ENCODE assay signal across 16 cellular contexts in the genomic region with DNA sequence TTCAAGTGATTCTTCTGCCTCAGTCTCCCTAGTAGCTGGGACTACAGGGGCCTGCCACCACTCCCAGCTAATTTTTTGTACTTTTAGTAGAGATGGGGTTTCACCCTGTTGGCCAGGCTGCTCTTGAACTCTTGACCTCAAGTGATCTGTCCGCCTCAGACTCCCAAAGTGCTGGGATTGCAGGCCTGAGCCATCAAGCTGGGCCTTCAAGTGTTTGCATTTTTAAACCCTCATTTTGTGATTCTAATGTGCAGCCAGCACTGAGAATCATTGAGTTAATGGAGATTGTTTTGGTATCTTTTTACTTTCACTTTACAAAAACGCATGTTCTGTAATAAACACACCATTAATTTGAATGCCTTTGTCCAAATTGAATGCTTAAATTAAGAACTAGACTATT. TPM values are rescaled to one million over a fixed set of nuclear protein-coding genes. Genes with fewer than 3 reads are reported as not detected.
"Had no signal": no experiment of that assay in that cellular context is flagged by ENCODE, and none has a peak within 500 bp of the region (broad histone marks: within the 10 kb centered on the region; RNA-seq: fewer than 3 reads in every experiment).

No MANE protein-coding gene starts in this region.

- H3K4me1 ChIP-seq: lower lobe of right lung, right atrium auricular region, stomach had no signal

- H3K36me3 Mint-ChIP-seq: immature natural killer cell, naive B cell had no signal

- H3K4me3 Mint-ChIP-seq: activated CD4-positive, alpha-beta T cell treated with anti-CD3 and anti-CD28 coated beads for 36 hours; activated CD8-positive, alpha-beta T cell treated with anti-CD3 and anti-CD28 coated beads, Interleukin-2, amount 10 ng/mL, durations not matched to agents 7 days and 5 days; activated T-helper 1 cell treated with anti-CD3 and anti-CD28 coated beads, Interleukin-12 subunit alpha, Interleukin-12 subunit beta, Interleukin-2, Interleukin-4 antibody, amounts not matched to agents 30 ng/mL and 10 ng/mL and 1 ng/mL, durations not matched to agents 14 hours and 24 hours and 36 hours; central memory CD8-positive, alpha-beta T cell; effector memory CD8-positive, alpha-beta T cell; immature natural killer cell; naive B cell had no signal

- H3K9me3 ChIP-seq: lower lobe of right lung, right atrium auricular region, stomach had no signal

- H3K27ac ChIP-seq: lower lobe of right lung, right atrium auricular region, skin epidermis, stomach had no signal

- H3K36me3 ChIP-seq: lower lobe of right lung, right atrium auricular region, stomach had no signal

- DNase-seq: activated CD4-positive, alpha-beta T cell treated with anti-CD3 and anti-CD28 coated beads for 36 hours; activated CD8-positive, alpha-beta T cell treated with anti-CD3 and anti-CD28 coated beads, Interleukin-2, amount 10 ng/mL, durations not matched to agents 7 days and 5 days; activated naive CD4-positive, alpha-beta T cell; effector memory CD8-positive, alpha-beta T cell; glutamatergic neuron; immature natural killer cell; left cardiac atrium; lower lobe of right lung; naive B cell; posterior cingulate gyrus; stomach had no signal

- H3K27me3 ChIP-seq: right atrium auricular region, stomach had no signal

- H3K4me3 ChIP-seq: lower lobe of right lung, right atrium auricular region, skin epidermis, stomach had no signal

- H3K27me3 Mint-ChIP-seq: activated CD4-positive, alpha-beta T cell treated with anti-CD3 and anti-CD28 coated beads for 36 hours; central memory CD8-positive, alpha-beta T cell; effector memory CD8-positive, alpha-beta T cell; naive B cell had no signal

- H3K4me1 Mint-ChIP-seq: activated CD4-positive, alpha-beta T cell treated with anti-CD3 and anti-CD28 coated beads for 36 hours; central memory CD8-positive, alpha-beta T cell; immature natural killer cell; naive B cell had no signal

- H3K27ac Mint-ChIP-seq: activated CD4-positive, alpha-beta T cell treated with anti-CD3 and anti-CD28 coated beads for 36 hours; activated CD8-positive, alpha-beta T cell treated with anti-CD3 and anti-CD28 coated beads, Interleukin-2, amount 10 ng/mL, durations not matched to agents 7 days and 5 days; activated T-helper 1 cell treated with anti-CD3 and anti-CD28 coated beads, Interleukin-12 subunit alpha, Interleukin-12 subunit beta, Interleukin-2, Interleukin-4 antibody, amounts not matched to agents 30 ng/mL and 10 ng/mL and 1 ng/mL, durations not matched to agents 14 hours and 24 hours and 36 hours; effector memory CD8-positive, alpha-beta T cell; immature natural killer cell; naive B cell had no signal

- H3K9me3 Mint-ChIP-seq: activated T-helper 1 cell treated with anti-CD3 and anti-CD28 coated beads, Interleukin-12 subunit alpha, Interleukin-12 subunit beta, Interleukin-2, Interleukin-4 antibody, amounts not matched to agents 30 ng/mL and 10 ng/mL and 1 ng/mL, durations not matched to agents 14 hours and 24 hours and 36 hours had no signal

RNA-seq across cellular contexts. Expression of a gene that starts 3.4 kb away (rescaled TPM):
- total RNA-seq: activated CD4-positive, alpha-beta T cell treated with anti-CD3 and anti-CD28 coated beads for 36 hours; activated CD8-positive, alpha-beta T cell treated with anti-CD3 and anti-CD28 coated beads, Interleukin-2, amount 10 ng/mL, durations not matched to agents 7 days and 5 days; activated T-helper 1 cell treated with anti-CD3 and anti-CD28 coated beads, Interleukin-12 subunit alpha, Interleukin-12 subunit beta, Interleukin-2, Interleukin-4 antibody, amounts not matched to agents 30 ng/mL and 10 ng/mL and 1 ng/mL, durations not matched to agents 14 hours and 24 hours and 36 hours; epithelial cell of proximal tubule; left cardiac atrium; lower lobe of right lung; right atrium auricular region; stomach had no signal
- polyA plus RNA-seq: immature natural killer cell, stomach had no signal
